ENCODE assay signal across 1 cellular context in the genomic region with DNA sequence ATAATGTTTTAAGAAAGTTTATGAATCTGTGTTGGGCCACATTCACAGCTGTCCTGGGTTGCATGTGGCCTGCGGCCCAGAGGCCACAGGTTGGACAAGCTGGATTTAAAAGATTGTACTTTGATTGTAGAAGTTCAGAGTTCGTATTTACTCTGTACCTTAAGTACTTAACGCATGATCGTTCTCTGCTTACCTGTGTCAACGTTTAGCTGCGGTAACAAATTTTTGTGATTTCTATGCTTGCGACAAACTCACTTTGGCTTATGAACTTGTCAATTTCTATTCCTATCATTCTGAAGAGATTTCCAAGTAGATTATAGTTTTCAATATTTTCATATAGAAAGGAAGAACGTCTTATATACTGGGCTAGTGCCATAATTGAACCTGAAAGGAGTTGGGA.
TF ChIP-seq lines count a peak whose summit lies in the region.

No MANE protein-coding gene starts in this region.

TF ChIP-seq in WTC11, 78 proteins besides CTCF, POLR2A, EP300 and RAD21 (continued from another document):
- TF ChIP-seq, protein P1, sequence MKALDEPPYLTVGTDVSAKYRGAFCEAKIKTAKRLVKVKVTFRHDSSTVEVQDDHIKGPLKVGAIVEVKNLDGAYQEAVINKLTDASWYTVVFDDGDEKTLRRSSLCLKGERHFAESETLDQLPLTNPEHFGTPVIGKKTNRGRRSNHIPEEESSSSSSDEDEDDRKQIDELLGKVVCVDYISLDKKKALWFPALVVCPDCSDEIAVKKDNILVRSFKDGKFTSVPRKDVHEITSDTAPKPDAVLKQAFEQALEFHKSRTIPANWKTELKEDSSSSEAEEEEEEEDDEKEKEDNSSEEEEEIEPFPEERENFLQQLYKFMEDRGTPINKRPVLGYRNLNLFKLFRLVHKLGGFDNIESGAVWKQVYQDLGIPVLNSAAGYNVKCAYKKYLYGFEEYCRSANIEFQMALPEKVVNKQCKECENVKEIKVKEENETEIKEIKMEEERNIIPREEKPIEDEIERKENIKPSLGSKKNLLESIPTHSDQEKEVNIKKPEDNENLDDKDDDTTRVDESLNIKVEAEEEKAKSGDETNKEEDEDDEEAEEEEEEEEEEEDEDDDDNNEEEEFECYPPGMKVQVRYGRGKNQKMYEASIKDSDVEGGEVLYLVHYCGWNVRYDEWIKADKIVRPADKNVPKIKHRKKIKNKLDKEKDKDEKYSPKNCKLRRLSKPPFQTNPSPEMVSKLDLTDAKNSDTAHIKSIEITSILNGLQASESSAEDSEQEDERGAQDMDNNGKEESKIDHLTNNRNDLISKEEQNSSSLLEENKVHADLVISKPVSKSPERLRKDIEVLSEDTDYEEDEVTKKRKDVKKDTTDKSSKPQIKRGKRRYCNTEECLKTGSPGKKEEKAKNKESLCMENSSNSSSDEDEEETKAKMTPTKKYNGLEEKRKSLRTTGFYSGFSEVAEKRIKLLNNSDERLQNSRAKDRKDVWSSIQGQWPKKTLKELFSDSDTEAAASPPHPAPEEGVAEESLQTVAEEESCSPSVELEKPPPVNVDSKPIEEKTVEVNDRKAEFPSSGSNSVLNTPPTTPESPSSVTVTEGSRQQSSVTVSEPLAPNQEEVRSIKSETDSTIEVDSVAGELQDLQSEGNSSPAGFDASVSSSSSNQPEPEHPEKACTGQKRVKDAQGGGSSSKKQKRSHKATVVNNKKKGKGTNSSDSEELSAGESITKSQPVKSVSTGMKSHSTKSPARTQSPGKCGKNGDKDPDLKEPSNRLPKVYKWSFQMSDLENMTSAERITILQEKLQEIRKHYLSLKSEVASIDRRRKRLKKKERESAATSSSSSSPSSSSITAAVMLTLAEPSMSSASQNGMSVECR (CRISPR knock-in tag; IDR thresholded peaks at IDR 0.05; ENCODE audit: borderline replicate concordance), result no peak
- TF ChIP-seq, protein P2, sequence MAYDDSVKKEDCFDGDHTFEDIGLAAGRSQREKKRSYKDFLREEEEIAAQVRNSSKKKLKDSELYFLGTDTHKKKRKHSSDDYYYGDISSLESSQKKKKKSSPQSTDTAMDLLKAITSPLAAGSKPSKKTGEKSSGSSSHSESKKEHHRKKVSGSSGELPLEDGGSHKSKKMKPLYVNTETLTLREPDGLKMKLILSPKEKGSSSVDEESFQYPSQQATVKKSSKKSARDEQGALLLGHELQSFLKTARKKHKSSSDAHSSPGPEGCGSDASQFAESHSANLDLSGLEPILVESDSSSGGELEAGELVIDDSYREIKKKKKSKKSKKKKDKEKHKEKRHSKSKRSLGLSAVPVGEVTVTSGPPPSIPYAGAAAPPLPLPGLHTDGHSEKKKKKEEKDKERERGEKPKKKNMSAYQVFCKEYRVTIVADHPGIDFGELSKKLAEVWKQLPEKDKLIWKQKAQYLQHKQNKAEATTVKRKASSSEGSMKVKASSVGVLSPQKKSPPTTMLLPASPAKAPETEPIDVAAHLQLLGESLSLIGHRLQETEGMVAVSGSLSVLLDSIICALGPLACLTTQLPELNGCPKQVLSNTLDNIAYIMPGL (CRISPR knock-in tag; IDR thresholded peaks at IDR 0.05), result no peak
- TF ChIP-seq, protein P3, sequence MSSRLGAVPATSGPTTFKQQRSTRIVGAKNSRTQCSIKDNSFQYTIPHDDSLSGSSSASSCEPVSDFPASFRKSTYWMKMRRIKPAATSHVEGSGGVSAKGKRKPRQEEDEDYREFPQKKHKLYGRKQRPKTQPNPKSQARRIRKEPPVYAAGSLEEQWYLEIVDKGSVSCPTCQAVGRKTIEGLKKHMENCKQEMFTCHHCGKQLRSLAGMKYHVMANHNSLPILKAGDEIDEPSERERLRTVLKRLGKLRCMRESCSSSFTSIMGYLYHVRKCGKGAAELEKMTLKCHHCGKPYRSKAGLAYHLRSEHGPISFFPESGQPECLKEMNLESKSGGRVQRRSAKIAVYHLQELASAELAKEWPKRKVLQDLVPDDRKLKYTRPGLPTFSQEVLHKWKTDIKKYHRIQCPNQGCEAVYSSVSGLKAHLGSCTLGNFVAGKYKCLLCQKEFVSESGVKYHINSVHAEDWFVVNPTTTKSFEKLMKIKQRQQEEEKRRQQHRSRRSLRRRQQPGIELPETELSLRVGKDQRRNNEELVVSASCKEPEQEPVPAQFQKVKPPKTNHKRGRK (CRISPR knock-in tag; IDR thresholded peaks at IDR 0.05; ENCODE audit: borderline replicate concordance), result no peak
- TF ChIP-seq RELA (CRISPR knock-in tag; IDR thresholded peaks at IDR 0.05; ENCODE audit: borderline replicate concordance) (no peak), JUN (CRISPR knock-in tag; IDR thresholded peaks at IDR 0.05) (no peak), ETV6 (CRISPR knock-in tag; IDR thresholded peaks at IDR 0.05) (no peak), FOXJ3 (CRISPR knock-in tag; IDR thresholded peaks at IDR 0.05; ENCODE audit: borderline replicate concordance) (no peak), SMAD3 (CRISPR knock-in tag; IDR thresholded peaks at IDR 0.05; ENCODE audit: borderline replicate concordance) (no peak)
- TF ChIP-seq, protein P4, sequence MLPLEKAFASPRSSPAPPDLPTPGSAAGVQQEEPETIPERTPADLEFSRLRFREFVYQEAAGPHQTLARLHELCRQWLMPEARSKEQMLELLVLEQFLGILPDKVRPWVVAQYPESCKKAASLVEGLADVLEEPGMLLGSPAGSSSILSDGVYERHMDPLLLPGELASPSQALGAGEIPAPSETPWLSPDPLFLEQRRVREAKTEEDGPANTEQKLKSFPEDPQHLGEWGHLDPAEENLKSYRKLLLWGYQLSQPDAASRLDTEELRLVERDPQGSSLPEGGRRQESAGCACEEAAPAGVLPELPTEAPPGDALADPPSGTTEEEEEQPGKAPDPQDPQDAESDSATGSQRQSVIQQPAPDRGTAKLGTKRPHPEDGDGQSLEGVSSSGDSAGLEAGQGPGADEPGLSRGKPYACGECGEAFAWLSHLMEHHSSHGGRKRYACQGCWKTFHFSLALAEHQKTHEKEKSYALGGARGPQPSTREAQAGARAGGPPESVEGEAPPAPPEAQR (CRISPR knock-in tag; IDR thresholded peaks at IDR 0.05), result no peak
- TF ChIP-seq, protein P5, sequence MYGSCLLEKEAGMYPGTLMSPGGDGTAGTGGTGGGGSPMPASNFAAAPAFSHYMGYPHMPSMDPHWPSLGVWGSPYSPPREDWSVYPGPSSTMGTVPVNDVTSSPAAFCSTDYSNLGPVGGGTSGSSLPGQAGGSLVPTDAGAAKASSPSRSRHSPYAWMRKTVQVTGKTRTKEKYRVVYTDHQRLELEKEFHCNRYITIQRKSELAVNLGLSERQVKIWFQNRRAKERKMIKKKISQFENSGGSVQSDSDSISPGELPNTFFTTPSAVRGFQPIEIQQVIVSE (CRISPR knock-in tag; IDR thresholded peaks at IDR 0.05; ENCODE audit: borderline replicate concordance), result no peak
TF ChIP-seq in WTC11: peak in this region for 0.
